9 cellular contexts compared by ENCODE assay signal in the genomic region with DNA sequence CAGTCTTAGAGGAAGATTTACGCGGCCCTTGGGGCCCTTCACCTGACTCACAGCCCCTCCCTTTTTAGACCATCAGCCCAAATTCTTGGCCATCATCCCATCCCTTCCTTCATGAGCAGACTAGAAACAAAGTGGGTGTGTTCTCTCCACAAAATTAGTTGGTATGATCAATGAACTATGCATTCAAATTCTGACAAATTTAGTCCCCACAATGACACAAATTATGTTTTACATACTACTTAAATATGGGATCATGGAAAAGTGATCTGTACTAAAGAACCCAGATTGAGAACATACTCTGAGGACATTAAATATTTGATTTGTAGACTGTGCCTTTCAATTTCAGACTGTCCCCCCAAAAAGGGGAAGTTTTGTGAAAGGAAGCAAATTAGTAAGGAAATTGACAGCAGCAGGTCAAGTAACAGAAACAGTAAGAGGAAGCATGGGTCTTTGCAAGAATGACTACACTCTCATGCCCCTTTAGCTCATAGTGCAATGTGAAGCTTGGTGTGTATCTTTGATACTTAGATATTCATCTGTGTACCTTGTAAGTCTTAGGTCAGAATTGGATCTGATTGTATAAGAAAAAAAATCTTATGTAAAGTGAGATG. TPM values are rescaled to one million over a fixed set of nuclear protein-coding genes. Genes with fewer than 3 reads are reported as not detected.
DNase-seq lines count a peak whose midpoint lies in the region; ATAC-seq and TF ChIP-seq lines count a peak whose summit lies in the region.
"Had no signal": no experiment of that assay in that cellular context is flagged by ENCODE, and none has a peak within 500 bp of the region (broad histone marks: within the 10 kb centered on the region; RNA-seq: fewer than 3 reads in every experiment).

No MANE protein-coding gene starts in this region.

- no peaks in the 10 kb centered on the region for H3K36me3 ChIP-seq in CD4-positive, alpha-beta memory T cell (ENCODE audit: insufficient read depth, low read length)
- H3K36me3 ChIP-seq in brain microvascular endothelial cell (replicated peaks) (no peaks in the 10 kb centered on the region), mucosa of descending colon (ENCODE audit: low read depth) (no peaks in the 10 kb centered on the region), esophagus squamous epithelium (no peaks in the 10 kb centered on the region)

- no peaks in the 10 kb centered on the region for H3K27me3 ChIP-seq in CD4-positive, alpha-beta memory T cell (ENCODE audit: insufficient read depth, low read length)
- H3K27me3 ChIP-seq in brain microvascular endothelial cell (replicated peaks) (no peaks in the 10 kb centered on the region), esophagus squamous epithelium (no peaks in the 10 kb centered on the region)

- no peak for TF ChIP-seq POLR2A in esophagus squamous epithelium (IDR thresholded peaks at IDR 0.05)

- no peak overlapping the region for H3K4me3 ChIP-seq in CD4-positive, alpha-beta memory T cell (ENCODE audit: low read length in 2 of 2)
- no peak overlapping the region for H3K4me3 ChIP-seq in brain microvascular endothelial cell (ENCODE audit: low read depth, low read length)
- H3K4me3 ChIP-seq in mucosa of descending colon = no peak overlapping the region
- H3K4me3 ChIP-seq in esophagus squamous epithelium = no peak overlapping the region
- H3K4me3 ChIP-seq: SK-N-MC had no signal

- TF ChIP-seq CTCF in brain microvascular endothelial cell (IDR thresholded peaks at IDR 0.05; ENCODE audit: low read depth, low read length, missing control alignments) = no peak
- no peak for TF ChIP-seq CTCF in mucosa of descending colon (IDR thresholded peaks at IDR 0.05)
- TF ChIP-seq CTCF in esophagus squamous epithelium (IDR thresholded peaks at IDR 0.05) = no peak

- ATAC-seq in GM21390 (IDR thresholded peaks at IDR 0.05; ENCODE audit: unreplicated experiment) (peak; percentile 24), HG03558 (IDR thresholded peaks at IDR 0.05; ENCODE audit: extremely low read depth, unreplicated experiment) (peak; percentile 26), mucosa of descending colon (no peak)

- CTCF ChIA-PET in CD4-positive, alpha-beta memory T cell (lab: Charles Lee; ENCODE audit: partially characterized antibody) = interaction anchor here (1.0 to 3.9 kb wide), 4 partner anchors 11 to 34 kb away, joined by 3 to 105 read pairs (median 4); no protein-coding TSS in a partner anchor

- peaks cover 0 to 22% of the 10 kb centered on the region in 2 donors for H3K36me3 Mint-ChIP-seq in CD4-positive, alpha-beta memory T cell

- intact Hi-C loops in CD4-positive, alpha-beta memory T cell (cut with micrococcal nuclease) = no loop called here
- intact Hi-C loops in mucosa of descending colon (cut with DNase I, micrococcal nuclease) (no loop called here), esophagus squamous epithelium (cut with DNase I) (no loop called here)

- no peak for DNase-seq in CD4-positive, alpha-beta memory T cell
- DNase-seq in brain microvascular endothelial cell (no peak), DMS79 (lab: John Stamatoyannopoulos, UW) (no peak), DMS 273 treated with DMSO at 0.1 percent for 48 hours (lab: John Stamatoyannopoulos, UW) (no peak), mucosa of descending colon (no peak), esophagus squamous epithelium (lab: John Stamatoyannopoulos, UW) (no peak)

- no peak overlapping the region for H3K27ac ChIP-seq in CD4-positive, alpha-beta memory T cell (ENCODE audit: low read depth, low read length)
- peak overlapping the region; percentile 10 for H3K27ac ChIP-seq in brain microvascular endothelial cell
- H3K27ac ChIP-seq in esophagus squamous epithelium = peak overlapping the region in 1 of 4 donors; percentile 21
- H3K27ac ChIP-seq: SK-N-MC had no signal

- peaks cover 21% of the 10 kb centered on the region for H3K4me1 ChIP-seq in CD4-positive, alpha-beta memory T cell (ENCODE audit: insufficient read depth, low read length)
- H3K4me1 ChIP-seq in mucosa of descending colon (ENCODE audit: low read depth) (peaks cover 18% of the 10 kb centered on the region), esophagus squamous epithelium (peaks cover 0 to 35% (median 10%) of the 10 kb centered on the region in 3 donors)

- POLR2A ChIA-PET in CD4-positive, alpha-beta memory T cell (lab: Charles Lee; ENCODE audit: partially characterized antibody) = interaction anchor here (4.2 kb wide), 1 partner anchor 10 kb away, joined by 172 read pairs; no protein-coding TSS in a partner anchor

- H3K4me3 Mint-ChIP-seq in CD4-positive, alpha-beta memory T cell = peak overlapping the region in 3 of 8 donors; percentile 14 to 50 (median 18)

- H3K9me3 Mint-ChIP-seq in CD4-positive, alpha-beta memory T cell = peaks cover 0 to 4% (median 0%) of the 10 kb centered on the region in 8 donors

- WGBS in esophagus squamous epithelium, 2 donors = 64 to 76% methylated on average over 2 of the region's 2 CpGs

- peak overlapping the region; percentile 32 to 98 (median 81) for H3K27ac Mint-ChIP-seq in CD4-positive, alpha-beta memory T cell

- in situ Hi-C loops in brain microvascular endothelial cell (cut with HindIII; ENCODE audit: low pct_ligation_motif_present, low sequenced_read_pairs) = no loop called here

- H3K27me3 Mint-ChIP-seq in CD4-positive, alpha-beta memory T cell = peaks cover 0 to 2% of the 10 kb centered on the region in 2 donors

- no peaks in the 10 kb centered on the region for H3K9me3 ChIP-seq in CD4-positive, alpha-beta memory T cell (ENCODE audit: control insufficient read depth in 1 of 2, low read length in 2 of 2)
- H3K9me3 ChIP-seq in mucosa of descending colon (no peaks in the 10 kb centered on the region), esophagus squamous epithelium (no peaks in the 10 kb centered on the region)

- peaks cover 18 to 38% (median 27%) of the 10 kb centered on the region in 4 donors for H3K4me1 Mint-ChIP-seq in CD4-positive, alpha-beta memory T cell

RNA-seq across cellular contexts. Expression of a gene that starts 2.2 kb away (rescaled TPM):
- total RNA-seq in CD4-positive, alpha-beta memory T cell = 10 to 100 TPM; 48.8 to 54.1 TPM
- 100 to 1,000 TPM in 1 of 2 donors, 10 to 100 TPM in 1; 66.5 to 100 TPM for polyA plus RNA-seq in CD4-positive, alpha-beta memory T cell
- total RNA-seq in mucosa of descending colon = 10 to 100 TPM; 26.4 to 31.3 (median 27.3) TPM
- 1 to 10 TPM; 1.5 to 9.0 (median 5.0) TPM for total RNA-seq in esophagus squamous epithelium
